23 cellular contexts compared by ENCODE assay signal in genomic region chr12:58026892-58027891, GRCh38.
A peak's percentile ranks its signal among the peaks of the same experiment; 100 is the strongest.
DNase-seq lines count a peak whose midpoint lies in the region; ATAC-seq and TF ChIP-seq lines count a peak whose summit lies in the region.
"Had no signal": no experiment of that assay in that cellular context is flagged by ENCODE, and none has a peak within 500 bp of the region (broad histone marks: within the 10 kb centered on the region; RNA-seq: fewer than 3 reads in every experiment).

No MANE protein-coding gene starts in this region.

- H3K4me3 ChIP-seq in choroid plexus epithelial cell (ENCODE audit: low read depth, low read length): no peak overlapping the region
- H3K4me3 ChIP-seq: tibial nerve had no signal

- POLR2A ChIA-PET in GM10248 (lab: Yijun Ruan, JAX): no interaction called here

- DNase-seq in NCI-H446 treated with DMSO at 0.1 percent for 48 hours (lab: John Stamatoyannopoulos, UW): peak; percentile 71
- DNase-seq in choroid plexus epithelial cell (ENCODE audit: low read depth): peak; percentile 47
- peak; percentile 27 for DNase-seq in glomerular visceral epithelial cell (ENCODE audit: extremely low spot score)
- peak; percentile 93 for DNase-seq in renal cortical epithelial cell (ENCODE audit: low read depth)
- DNase-seq in AML-193 (lab: John Stamatoyannopoulos, UW): no peak
- no peak for DNase-seq in NCI-H345 treated with DMSO at 0.1 percent for 48 hours (lab: John Stamatoyannopoulos, UW; ENCODE audit: unreplicated experiment)
- DNase-seq in GM10248 (ENCODE audit: extremely low spot score): no peak
- DNase-seq: activated CD4-positive, alpha-beta memory T cell treated with anti-CD3 and anti-CD28 coated beads, Interleukin-2, amount 10 ng/mL, durations not matched to agents 7 days and 5 days; activated gamma-delta T cell treated with Interleukin-2 at 50 U/mL for 16 hours; activated T-cell treated with anti-CD3 and anti-CD28 coated beads for 4 hours; CD8-positive, alpha-beta T cell; DMS153; GDM1; H9; left ventricle myocardium superior; MM.1S; NCI-H2171; NCI-H748 treated with DMSO at 0.1 percent for 48 hours; stimulated activated CD4-positive, alpha-beta T cell treated with anti-CD3 and anti-CD28 coated beads, Interleukin-2, amount 100 ng/mL, for 48 hours; stimulated activated naive B cell treated with anti-CD40 and anti-IgM and Interleukin-4, amounts not matched to agents 10 μg/mL and 1 μg/mL and 100 μg/mL, for 72 hours; T-helper 9 cell had no signal

- TF ChIP-seq CTCF in choroid plexus epithelial cell (conservative IDR thresholded peaks at IDR 0.05; ENCODE audit: low read depth, low read length) (no peak), GM10248 (IDR thresholded peaks at IDR 0.05; ENCODE audit: control extremely low read depth, extremely low read depth, low read depth, missing control alignments) (no peak)

- ATAC-seq in HG02610 (IDR thresholded peaks at IDR 0.05; ENCODE audit: unreplicated experiment): no peak
- ATAC-seq: CD8-positive, alpha-beta T cell; left ventricle myocardium superior; stimulated activated naive B cell treated with anti-CD40 and anti-IgM and Interleukin-4, amounts not matched to agents 10 μg/mL and 1 μg/mL and 100 μg/mL, for 72 hours had no signal

- CTCF ChIA-PET in GM10248 (lab: Yijun Ruan, JAX): no interaction called here

Comparison
In these comparisons a context has a peak if more than half of its experiments do, and no peak if none do; other contexts are left out.
1. DNase-seq: peak in NCI-H446 treated with DMSO at 0.1 percent for 48 hours (single experiment), choroid plexus epithelial cell (single experiment), glomerular visceral epithelial cell (single experiment) and renal cortical epithelial cell (single experiment); none in AML-193 (0 of 2), NCI-H345 treated with DMSO at 0.1 percent for 48 hours (single experiment) and GM10248 (single experiment).